11 cellular contexts compared by ENCODE assay signal in the genomic region with DNA sequence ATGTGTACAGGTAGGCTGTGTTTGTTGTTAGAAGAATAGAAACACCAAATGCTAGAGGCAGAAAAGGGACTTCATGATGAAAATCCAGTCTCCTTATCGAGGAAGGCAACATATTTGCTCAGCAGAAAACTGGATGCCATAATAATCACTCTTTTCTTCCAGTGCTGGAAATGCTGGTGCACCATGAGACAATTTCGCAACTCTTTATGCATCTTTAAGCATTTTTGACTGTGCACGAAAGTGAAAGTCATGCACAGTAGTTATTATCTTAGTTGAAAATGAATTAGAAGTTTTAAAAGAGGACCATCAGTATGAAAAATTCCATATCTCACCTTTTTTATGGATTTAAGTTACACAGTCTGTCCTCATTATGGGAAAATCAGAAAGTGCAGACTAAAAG. TPM values are rescaled to one million over a fixed set of nuclear protein-coding genes. Genes with fewer than 3 reads are reported as not detected.
DNase-seq lines count a peak whose midpoint lies in the region; ATAC-seq and TF ChIP-seq lines count a peak whose summit lies in the region.
"Had no signal": no experiment of that assay in that cellular context is flagged by ENCODE, and none has a peak within 500 bp of the region (broad histone marks: within the 10 kb centered on the region; RNA-seq: fewer than 3 reads in every experiment).

No MANE protein-coding gene starts in this region.

- peak overlapping the region in 1 of 2 donors; percentile 0 for H3K27ac Mint-ChIP-seq in effector memory CD8-positive, alpha-beta T cell

- peak overlapping the region; percentile 45 to 77 for H3K4me3 Mint-ChIP-seq in effector memory CD8-positive, alpha-beta T cell

- no peaks in the 10 kb centered on the region for H3K9me3 ChIP-seq in BE2C

- no peak for TF ChIP-seq CTCF in BE2C (IDR thresholded peaks at IDR 0.05; ENCODE audit: low read depth, low read length)

- H3K36me3 ChIP-seq in BE2C = no peaks in the 10 kb centered on the region

- no peaks in the 10 kb centered on the region for H3K4me1 ChIP-seq in BE2C

- H3K27me3 Mint-ChIP-seq in effector memory CD8-positive, alpha-beta T cell = no peaks in the 10 kb centered on the region

- no peaks in the 10 kb centered on the region for H3K9me3 Mint-ChIP-seq in effector memory CD8-positive, alpha-beta T cell

- peak; percentile 69 for ATAC-seq in GM21367 (IDR thresholded peaks at IDR 0.05; ENCODE audit: unreplicated experiment)
- peak; percentile 76 for ATAC-seq in HG03565 (IDR thresholded peaks at IDR 0.05; ENCODE audit: unreplicated experiment)
- ATAC-seq in effector memory CD8-positive, alpha-beta T cell (replicated peaks) = no peak

- H3K4me3 ChIP-seq in BE2C (ENCODE audit: low read depth, low read length) = no peak overlapping the region

- peak; percentile 21 for DNase-seq in EH (ENCODE audit: low read depth)
- DNase-seq in effector memory CD8-positive, alpha-beta T cell = no peak
- DNase-seq in BE2C = no peak
- no peak for DNase-seq in SK-N-DZ (ENCODE audit: low spot score)
- DNase-seq in NCI-H446 (lab: John Stamatoyannopoulos, UW) = no peak
- DNase-seq in NCI-H1092 treated with DMSO at 0.1 percent for 48 hours (lab: John Stamatoyannopoulos, UW) = no peak
- DNase-seq: activated gamma-delta T cell, NCI-H774, T1000 had no signal

- no peaks in the 10 kb centered on the region for H3K27me3 ChIP-seq in BE2C

- H3K4me1 Mint-ChIP-seq in effector memory CD8-positive, alpha-beta T cell (ENCODE audit: low read depth in 2 of 2) = peaks cover 22 to 47% of the 10 kb centered on the region in 2 donors

- H3K36me3 Mint-ChIP-seq in effector memory CD8-positive, alpha-beta T cell (ENCODE audit: insufficient read depth) = peaks cover 6% of the 10 kb centered on the region

RNA-seq across cellular contexts. Expression of a gene that starts 29.1 kb away (rescaled TPM):
- 16.5 TPM for polyA plus RNA-seq in BE2C (2012; ENCODE audit: insufficient read depth, insufficient read length, low read depth)
- polyA plus RNA-seq in SK-N-DZ (2014; cell fraction: cytosol; rRNA removed) = 34.4 and 34.6 TPM in 2 replicates
- 75.3 and 87.8 TPM in 2 replicates for polyA plus RNA-seq in SK-N-DZ (2014; cell fraction: nucleus; rRNA removed)
